17 cellular contexts compared by ENCODE assay signal in genomic region chr5:39498247-39498952, GRCh38.
DNase-seq lines count a peak whose midpoint lies in the region; TF ChIP-seq lines count a peak whose summit lies in the region.
"Had no signal": no experiment of that assay in that cellular context is flagged by ENCODE, and none has a peak within 500 bp of the region (broad histone marks: within the 10 kb centered on the region; RNA-seq: fewer than 3 reads in every experiment).

No MANE protein-coding gene starts in this region.

- no peaks in the 10 kb centered on the region for H3K36me3 Mint-ChIP-seq in mesothelial cell of epicardium
- H3K36me3 Mint-ChIP-seq: activated naive CD8-positive, alpha-beta T cell had no signal

- no peaks in the 10 kb centered on the region for H4K20me1 ChIP-seq in mammary epithelial cell (ENCODE audit: insufficient read depth, low read length)
- H4K20me1 ChIP-seq: BLaER1 treated with 17β-estradiol and CSF1 and Interleukin-3, amounts not matched to agents 10 nM and 100 nM had no signal

- H3K4me1 ChIP-seq in mammary epithelial cell (ENCODE audit: insufficient read depth, low read length) (peaks cover 4% of the 10 kb centered on the region), vagina (peaks cover 5% of the 10 kb centered on the region)

- no peaks in the 10 kb centered on the region for H3K79me2 ChIP-seq in mammary epithelial cell (ENCODE audit: insufficient read depth, low read length)

- 30% methylated on average over 4 of the region's 4 CpGs for WGBS in mammary epithelial cell (ENCODE audit: low coverage, missing lambda C conversion rate)

- no peak for TF ChIP-seq POLR2A in vagina (IDR thresholded peaks at IDR 0.05)

- H3K27me3 Mint-ChIP-seq in mesothelial cell of epicardium (ENCODE audit: low read depth): no peaks in the 10 kb centered on the region

- peaks cover 58% of the 10 kb centered on the region for H3K4me1 Mint-ChIP-seq in mesothelial cell of epicardium

- H3K4me3 ChIP-seq in mammary epithelial cell (replicated peaks in 1 of 3; ENCODE audit: insufficient read depth in 1 of 3, low read depth in 2 of 3, low read length in 3 of 3) (no peak overlapping the region), vagina (no peak overlapping the region)
- H3K4me3 ChIP-seq: BLaER1 treated with 17β-estradiol and CSF1 and Interleukin-3, amounts not matched to agents 10 nM and 100 nM; coronary artery; lower lobe of right lung; SK-N-MC had no signal

- H3K27ac ChIP-seq in mammary epithelial cell (ENCODE audit: insufficient read depth, low read depth, low read length) (no peak overlapping the region), vagina (no peak overlapping the region)
- H3K27ac ChIP-seq: BLaER1 treated with 17β-estradiol and CSF1 and Interleukin-3, amounts not matched to agents 10 nM and 100 nM; coronary artery; lower lobe of right lung; SK-N-MC had no signal

- H3K27ac Mint-ChIP-seq in mesothelial cell of epicardium: peak overlapping the region; percentile 45
- H3K27ac Mint-ChIP-seq: activated naive CD8-positive, alpha-beta T cell had no signal

- no peaks in the 10 kb centered on the region for H3K9me3 Mint-ChIP-seq in mesothelial cell of epicardium

- H3K4me3 Mint-ChIP-seq in mesothelial cell of epicardium: no peak overlapping the region
- H3K4me3 Mint-ChIP-seq: activated naive CD8-positive, alpha-beta T cell had no signal

- in situ Hi-C loops in mammary epithelial cell (cut with MboI; ENCODE audit: low sequenced_read_pairs in 2 of 2): no loop called here

- H2AFZ ChIP-seq in mammary epithelial cell (ENCODE audit: low read depth, low read length): no peak overlapping the region

- no peak overlapping the region for H3K4me2 ChIP-seq in mammary epithelial cell (ENCODE audit: insufficient read depth, low read depth, low read length)

- dilution Hi-C loops in mammary epithelial cell (cut with HindIII; ENCODE audit: low sequenced_read_pairs): no loop called here

- DNase-seq in HT1080 (ENCODE audit: low read depth): peak; percentile 23
- peak; percentile 94 for DNase-seq in OCI-M1 (lab: John Stamatoyannopoulos, UW)
- DNase-seq in mammary epithelial cell: peak; percentile 28
- no peak for DNase-seq in mesothelial cell of epicardium (ENCODE audit: low spot score in 2 of 2, unreplicated experiment in 2 of 2)
- no peak for DNase-seq in activated CD4-positive, alpha-beta T cell treated with anti-CD3 and anti-CD28 coated beads, Interleukin-2, amount 50 U/mL, for 48 hours
- no peak for DNase-seq in vagina (ENCODE audit: extremely low spot score in 2 of 2)
- DNase-seq in Ammon's horn (ENCODE audit: low spot score): no peak
- no peak for DNase-seq in inferior parietal cortex (ENCODE audit: extremely low spot score)
- DNase-seq: activated CD4-positive, CD25-positive, alpha-beta regulatory T cell treated with anti-CD3 and anti-CD28 coated beads, Interleukin-2, amount 50 U/mL, for 72 hours; lower lobe of right lung; NCI-H187; NCI-H774; stimulated activated naive CD4-positive, alpha-beta T cell had no signal

- BruUV-seq in mammary epithelial cell (replicated peaks; lab: Mats Ljungman, UMichigan): no TSS peak

- H3K36me3 ChIP-seq in mammary epithelial cell (ENCODE audit: insufficient read depth, low read length): no peaks in the 10 kb centered on the region
- H3K36me3 ChIP-seq in vagina: no peaks in the 10 kb centered on the region
- H3K36me3 ChIP-seq: BLaER1 treated with 17β-estradiol and CSF1 and Interleukin-3, amounts not matched to agents 10 nM and 100 nM; lower lobe of right lung had no signal

- TF ChIP-seq CTCF in mammary epithelial cell (conservative IDR thresholded peaks at IDR 0.05 in 1 of 2, IDR thresholded peaks at IDR 0.05 in 1 of 2; ENCODE audit: extremely low read depth in 1 of 2, insufficient read depth in 1 of 2, low read depth in 1 of 2, low read length in 2 of 2) (no peak), mesothelial cell of epicardium (IDR thresholded peaks at IDR 0.05; ENCODE audit: unreplicated experiment) (no peak), vagina (IDR thresholded peaks at IDR 0.05) (no peak)

- H3K9ac ChIP-seq in mammary epithelial cell (ENCODE audit: insufficient read depth, low read length): no peak overlapping the region
- H3K9ac ChIP-seq: BLaER1 treated with 17β-estradiol and CSF1 and Interleukin-3, amounts not matched to agents 10 nM and 100 nM had no signal

- intact Hi-C loops in mammary epithelial cell (cut with micrococcal nuclease) (no loop called here), vagina (cut with DNase I) (no loop called here)

- CTCF ChIA-PET in mammary epithelial cell (lab: Charles Lee; ENCODE audit: low non-redundant PET): no interaction called here

- no peaks in the 10 kb centered on the region for H3K9me3 ChIP-seq in mammary epithelial cell (replicated peaks; ENCODE audit: insufficient read depth, low read length)
- H3K9me3 ChIP-seq in vagina: no peaks in the 10 kb centered on the region
- H3K9me3 ChIP-seq: BLaER1 treated with 17β-estradiol and CSF1 and Interleukin-3, amounts not matched to agents 10 nM and 100 nM; lower lobe of right lung had no signal

- no peaks in the 10 kb centered on the region for H3K27me3 ChIP-seq in mammary epithelial cell (ENCODE audit: insufficient read depth, low read length)
- H3K27me3 ChIP-seq in vagina: no peaks in the 10 kb centered on the region
- H3K27me3 ChIP-seq: BLaER1 treated with 17β-estradiol and CSF1 and Interleukin-3, amounts not matched to agents 10 nM and 100 nM had no signal

Comparison
In these comparisons a context has a peak if more than half of its experiments do, and no peak if none do; other contexts are left out.
1. DNase-seq: peak in HT1080 (single experiment), OCI-M1 (single experiment) and mammary epithelial cell (single experiment); none in mesothelial cell of epicardium (0 of 2), activated CD4-positive, alpha-beta T cell treated with anti-CD3 and anti-CD28 coated beads, Interleukin-2, amount 50 U/mL, for 48 hours (0 of 2), vagina (0 of 2), Ammon's horn (single experiment) and inferior parietal cortex (single experiment).